Comparison of ENCODE assay signal across 8 cellular contexts in genomic region chr17:38444151-38444550, GRCh38. TPM values are rescaled to one million over a fixed set of nuclear protein-coding genes. Genes with fewer than 3 reads are reported as not detected.
A peak's percentile ranks its signal among the peaks of the same experiment; 100 is the strongest.
DNase-seq lines count a peak whose midpoint lies in the region; ATAC-seq and TF ChIP-seq lines count a peak whose summit lies in the region.

No MANE protein-coding gene starts in this region.

- peak; percentile 83 for TF ChIP-seq CTCF in coronary artery (IDR thresholded peaks at IDR 0.05)

- H3K4me3 Mint-ChIP-seq in activated CD4-positive, alpha-beta T cell treated with anti-CD3 and anti-CD28 coated beads, Interleukin-2, amount 10 ng/mL, durations not matched to agents 24 days and 14 days, result no peak overlapping the region

- H3K27ac Mint-ChIP-seq in activated CD4-positive, alpha-beta T cell treated with anti-CD3 and anti-CD28 coated beads, Interleukin-2, amount 10 ng/mL, durations not matched to agents 24 days and 14 days, result no peak overlapping the region

- peak overlapping the region in 1 of 2 donors; percentile 87 for H3K27ac ChIP-seq in coronary artery

- no peak for ATAC-seq in HG03175 (IDR thresholded peaks at IDR 0.05; ENCODE audit: unreplicated experiment)

- H3K36me3 Mint-ChIP-seq in activated CD4-positive, alpha-beta T cell treated with anti-CD3 and anti-CD28 coated beads, Interleukin-2, amount 10 ng/mL, durations not matched to agents 24 days and 14 days (ENCODE audit: low read depth), result no peaks in the 10 kb centered on the region

- peaks cover 6% of the 10 kb centered on the region for H3K27me3 Mint-ChIP-seq in activated CD4-positive, alpha-beta T cell treated with anti-CD3 and anti-CD28 coated beads, Interleukin-2, amount 10 ng/mL, durations not matched to agents 24 days and 14 days

- DNase-seq in AG08396 (ENCODE audit: low spot score) (peak; percentile 84), GM19240 (ENCODE audit: insufficient read length, low spot score) (peak; percentile 62), NCI-H2227 (lab: John Stamatoyannopoulos, UW; ENCODE audit: unreplicated experiment) (peak; percentile 81), coronary artery (ENCODE audit: low spot score) (no peak), lung microvascular endothelial cell (ENCODE audit: low read depth in 2 of 2) (peak; percentile 78 to 82)
- peak; percentile 83 for DNase-seq in activated CD4-positive, alpha-beta T cell treated with anti-CD3 and anti-CD28 coated beads, Interleukin-2, amount 10 ng/mL, durations not matched to agents 24 days and 14 days
- DNase-seq in stimulated activated CD8-positive, alpha-beta memory T cell treated with anti-CD3 and anti-CD28 coated beads, Interleukin-15, amount 100 ng/mL, for 24 hours (ENCODE audit: low read depth), result peak; percentile 10

- H3K4me1 Mint-ChIP-seq in activated CD4-positive, alpha-beta T cell treated with anti-CD3 and anti-CD28 coated beads, Interleukin-2, amount 10 ng/mL, durations not matched to agents 24 days and 14 days, result peaks cover 6% of the 10 kb centered on the region

- H3K9me3 Mint-ChIP-seq in activated CD4-positive, alpha-beta T cell treated with anti-CD3 and anti-CD28 coated beads, Interleukin-2, amount 10 ng/mL, durations not matched to agents 24 days and 14 days, result no peaks in the 10 kb centered on the region

- intact Hi-C loops in activated CD4-positive, alpha-beta T cell treated with anti-CD3 and anti-CD28 coated beads, Interleukin-2, amount 10 ng/mL, durations not matched to agents 24 days and 14 days (cut with micrococcal nuclease), result loop anchor here (2.0 kb wide), 1 partner anchor 49 kb away; no protein-coding TSS in a partner anchor

- H3K4me3 ChIP-seq in coronary artery, result peak overlapping the region; percentile 19

RNA-seq across cellular contexts. Expression of gene ARHGAP23, which starts 15.9 kb away (rescaled TPM):
- total RNA-seq in activated CD4-positive, alpha-beta T cell treated with anti-CD3 and anti-CD28 coated beads, Interleukin-2, amount 10 ng/mL, durations not matched to agents 24 days and 14 days, result 0.19 and 0.61 TPM in 2 replicates
- 25.5 and 33.7 TPM in 2 replicates for total RNA-seq in lung microvascular endothelial cell

Comparison
In these comparisons a context has a peak if more than half of its experiments do, and no peak if none do; other contexts are left out.
1. RNA of gene ARHGAP23, which starts 15.9 kb away (total RNA-seq): 25.5 to 33.7 TPM in lung microvascular endothelial cell; 0.19 to 0.61 TPM in activated CD4-positive, alpha-beta T cell treated with anti-CD3 and anti-CD28 coated beads, Interleukin-2, amount 10 ng/mL, durations not matched to agents 24 days and 14 days; every median in the first group is over 10 times any median in the second.